1 cellular context compared by ENCODE assay signal in genomic region chr4:186018756-186019155, GRCh38.
TF ChIP-seq lines count a peak whose summit lies in the region.

No MANE protein-coding gene starts in this region.

TF ChIP-seq in HEK293, 187 proteins besides CTCF, POLR2A, EP300 and RAD21 (continued from another document):
- TF ChIP-seq SP2 (tag by site-specific recombination; IDR thresholded peaks at IDR 0.05): no peak
- no peak for TF ChIP-seq ZNF555 (tag by site-specific recombination; conservative IDR thresholded peaks at IDR 0.05)
- TF ChIP-seq SETDB1 (IDR thresholded peaks at IDR 0.05; ENCODE audit: insufficient read length, low read length): peak; percentile 18
- no peak for TF ChIP-seq KLF9 (tag by site-specific recombination; IDR thresholded peaks at IDR 0.05; ENCODE audit: low read depth)
